In genomic region chr6:63805808-63806572, GRCh38 we compare ENCODE assay signal across 8 cellular contexts.
DNase-seq lines count a peak whose midpoint lies in the region; ATAC-seq and TF ChIP-seq lines count a peak whose summit lies in the region.

No MANE protein-coding gene starts in this region.

- POLR2A ChIA-PET in CD4-positive, alpha-beta T cell (lab: Charles Lee), result no interaction called here
- POLR2A ChIA-PET in activated CD4-positive, alpha-beta T cell treated with anti-CD3 and anti-CD28 coated beads, Interleukin-2, amount 10 ng/mL, durations not matched to agents 7 days and 5 days (lab: Charles Lee), result no interaction called here

- CTCF ChIA-PET in CD4-positive, alpha-beta T cell (lab: Charles Lee), result no interaction called here
- CTCF ChIA-PET in activated CD4-positive, alpha-beta T cell treated with anti-CD3 and anti-CD28 coated beads, Interleukin-2, amount 10 ng/mL, durations not matched to agents 7 days and 5 days (lab: Charles Lee), result interaction anchor here (1.1 kb wide), 1 partner anchor 483 kb away, joined by 4 read pairs; no protein-coding TSS in a partner anchor
- CTCF ChIA-PET in activated naive CD4-positive, alpha-beta T cell treated with anti-CD3 and anti-CD28 coated beads, Interleukin-2, amount 10 ng/mL, durations not matched to agents 7 days and 5 days (lab: Charles Lee), result no interaction called here

- peaks cover 21% of the 10 kb centered on the region for H3K4me1 Mint-ChIP-seq in endodermal cell
- no peaks in the 10 kb centered on the region for H3K4me1 Mint-ChIP-seq in CD4-positive, alpha-beta T cell (ENCODE audit: low read depth)
- H3K4me1 Mint-ChIP-seq in activated CD4-positive, alpha-beta T cell treated with anti-CD3 and anti-CD28 coated beads, Interleukin-2, amount 10 ng/mL, durations not matched to agents 7 days and 5 days, result peaks cover 6% of the 10 kb centered on the region
- H3K4me1 Mint-ChIP-seq in activated naive CD4-positive, alpha-beta T cell treated with anti-CD3 and anti-CD28 coated beads, Interleukin-2, amount 10 ng/mL, durations not matched to agents 7 days and 5 days, result no peaks in the 10 kb centered on the region

- peak overlapping the region; percentile 28 for H3K4me3 ChIP-seq in endodermal cell (ENCODE audit: low read length)
- no peak overlapping the region for H3K4me3 ChIP-seq in neuronal stem cell (ENCODE audit: low read length in 2 of 2)

- no peak overlapping the region for H2BK120ac ChIP-seq in neuronal stem cell (ENCODE audit: low read depth, low read length)

- H3K4me1 ChIP-seq in endodermal cell (ENCODE audit: control insufficient read depth, insufficient read depth, low read length), result peaks cover 13% of the 10 kb centered on the region
- no peaks in the 10 kb centered on the region for H3K4me1 ChIP-seq in neuronal stem cell (ENCODE audit: control insufficient read depth in 2 of 2, insufficient read depth in 1 of 2, low read depth in 1 of 2, low read length in 2 of 2)

- no peak overlapping the region for H2BK12ac ChIP-seq in neuronal stem cell (ENCODE audit: low read length)

- H2AFZ ChIP-seq in neuronal stem cell (ENCODE audit: low read length), result peak overlapping the region; percentile 31

- no peaks in the 10 kb centered on the region for H3K9me3 Mint-ChIP-seq in endodermal cell
- H3K9me3 Mint-ChIP-seq in CD4-positive, alpha-beta T cell, result no peaks in the 10 kb centered on the region
- no peaks in the 10 kb centered on the region for H3K9me3 Mint-ChIP-seq in activated CD4-positive, alpha-beta T cell treated with anti-CD3 and anti-CD28 coated beads, Interleukin-2, amount 10 ng/mL, durations not matched to agents 7 days and 5 days
- no peaks in the 10 kb centered on the region for H3K9me3 Mint-ChIP-seq in activated naive CD4-positive, alpha-beta T cell treated with anti-CD3 and anti-CD28 coated beads, Interleukin-2, amount 10 ng/mL, durations not matched to agents 7 days and 5 days

- no peaks in the 10 kb centered on the region for H3K36me3 Mint-ChIP-seq in endodermal cell (ENCODE audit: low read depth)
- no peaks in the 10 kb centered on the region for H3K36me3 Mint-ChIP-seq in CD4-positive, alpha-beta T cell (ENCODE audit: low read depth)
- H3K36me3 Mint-ChIP-seq in activated CD4-positive, alpha-beta T cell treated with anti-CD3 and anti-CD28 coated beads, Interleukin-2, amount 10 ng/mL, durations not matched to agents 7 days and 5 days (ENCODE audit: low read depth), result no peaks in the 10 kb centered on the region
- H3K36me3 Mint-ChIP-seq in activated naive CD4-positive, alpha-beta T cell treated with anti-CD3 and anti-CD28 coated beads, Interleukin-2, amount 10 ng/mL, durations not matched to agents 7 days and 5 days, result no peaks in the 10 kb centered on the region

- no peak for ATAC-seq in CD4-positive, alpha-beta T cell (ENCODE audit: poor library complexity)
- ATAC-seq in GM18867 (IDR thresholded peaks at IDR 0.05; ENCODE audit: unreplicated experiment), result no peak

- H3K9ac ChIP-seq in endodermal cell (ENCODE audit: extremely low read depth, low read length, poor library complexity, severe bottlenecking), result peak overlapping the region; percentile 1
- no peak overlapping the region for H3K9ac ChIP-seq in neuronal stem cell (ENCODE audit: low read depth, low read length, poor library complexity)

- no peak overlapping the region for H2BK5ac ChIP-seq in neuronal stem cell (ENCODE audit: low read length)

- 78 to 82% methylated on average over 3 to 5 of the region's 5 CpGs for WGBS in endodermal cell (ENCODE audit: insufficient coverage in 1 of 2, insufficient read length in 1 of 2), 2 experiments
- no CpG with 5 or more reads among the region's 5 CpGs for WGBS in neuronal stem cell (ENCODE audit: extremely low coverage in 2 of 2, insufficient read length in 2 of 2, insufficient replicate concordance in 1 of 2), 2 donors

- intact Hi-C loops in CD4-positive, alpha-beta T cell (cut with DNase I, micrococcal nuclease), result no loop called here

- H3K9me3 ChIP-seq in endodermal cell (ENCODE audit: control insufficient read depth, low read length) (no peaks in the 10 kb centered on the region), neuronal stem cell (replicated peaks in 1 of 2; ENCODE audit: control insufficient read depth in 2 of 2, insufficient read depth in 1 of 2, low read depth in 1 of 2, low read length in 2 of 2) (no peaks in the 10 kb centered on the region)
- no peaks in the 10 kb centered on the region for H3K9me3 ChIP-seq in CD4-positive, alpha-beta T cell (ENCODE audit: control insufficient read depth, low read length)

- H2BK15ac ChIP-seq in neuronal stem cell (ENCODE audit: low read length), result no peak overlapping the region

- H3K14ac ChIP-seq in neuronal stem cell (ENCODE audit: low read length), result no peak overlapping the region

- no peak overlapping the region for H3K4ac ChIP-seq in neuronal stem cell (ENCODE audit: low read length)

- H3K4me3 Mint-ChIP-seq in endodermal cell, result no peak overlapping the region
- H3K4me3 Mint-ChIP-seq in CD4-positive, alpha-beta T cell, result no peak overlapping the region
- no peak overlapping the region for H3K4me3 Mint-ChIP-seq in activated CD4-positive, alpha-beta T cell treated with anti-CD3 and anti-CD28 coated beads, Interleukin-2, amount 10 ng/mL, durations not matched to agents 7 days and 5 days
- no peak overlapping the region for H3K4me3 Mint-ChIP-seq in activated naive CD4-positive, alpha-beta T cell treated with anti-CD3 and anti-CD28 coated beads, Interleukin-2, amount 10 ng/mL, durations not matched to agents 7 days and 5 days

- no peak overlapping the region for H3K27ac ChIP-seq in endodermal cell (ENCODE audit: low read depth, low read length)
- no peak overlapping the region for H3K27ac ChIP-seq in neuronal stem cell (replicated peaks; ENCODE audit: low read length)
- H3K27ac ChIP-seq in CD4-positive, alpha-beta T cell (ENCODE audit: low read depth, low read length), result no peak overlapping the region

- no peak overlapping the region for H3K4me2 ChIP-seq in neuronal stem cell (ENCODE audit: insufficient read depth, low read length, poor library complexity, severe bottlenecking)

- H3K27me3 ChIP-seq in endodermal cell (ENCODE audit: control insufficient read depth, insufficient read depth, low read length, poor library complexity, severe bottlenecking) (peaks cover 30% of the 10 kb centered on the region), neuronal stem cell (ENCODE audit: control insufficient read depth in 3 of 3, insufficient read depth in 3 of 3, low read depth in 1 of 3, low read length in 3 of 3) (no peaks in the 10 kb centered on the region)
- no peaks in the 10 kb centered on the region for H3K27me3 ChIP-seq in CD4-positive, alpha-beta T cell (ENCODE audit: control insufficient read depth, insufficient read depth, low read length)

- DNase-seq in DMS153 (lab: John Stamatoyannopoulos, UW) (peak; percentile 66), NOMO-1 (lab: John Stamatoyannopoulos, UW; ENCODE audit: unreplicated experiment in 2 of 2) (peak; percentile 58 to 89), endodermal cell (no peak), neuronal stem cell (ENCODE audit: low spot score) (no peak)
- DNase-seq in CD4-positive, alpha-beta T cell, result no peak
- no peak for DNase-seq in activated CD4-positive, alpha-beta T cell treated with anti-CD3 and anti-CD28 coated beads, Interleukin-2, amount 10 ng/mL, durations not matched to agents 7 days and 5 days
- no peak for DNase-seq in activated naive CD4-positive, alpha-beta T cell treated with anti-CD3 and anti-CD28 coated beads, Interleukin-2, amount 10 ng/mL, durations not matched to agents 7 days and 5 days

- H3K36me3 ChIP-seq in endodermal cell (ENCODE audit: control insufficient read depth, insufficient read depth, low read length), result no peaks in the 10 kb centered on the region
- H3K36me3 ChIP-seq in neuronal stem cell (replicated peaks in 1 of 2; ENCODE audit: control insufficient read depth in 2 of 2, insufficient read depth in 2 of 2, low read length in 2 of 2), result no peaks in the 10 kb centered on the region

- H2AK5ac ChIP-seq in neuronal stem cell (ENCODE audit: low read depth, low read length), result no peak overlapping the region

- peaks cover 2% of the 10 kb centered on the region for H3K79me1 ChIP-seq in neuronal stem cell (ENCODE audit: low read depth, low read length)

- no peak overlapping the region for H4K8ac ChIP-seq in neuronal stem cell (ENCODE audit: low read depth, low read length)

- peak overlapping the region; percentile 13 for H3K27ac Mint-ChIP-seq in endodermal cell
- H3K27ac Mint-ChIP-seq in CD4-positive, alpha-beta T cell, result no peak overlapping the region
- H3K27ac Mint-ChIP-seq in activated CD4-positive, alpha-beta T cell treated with anti-CD3 and anti-CD28 coated beads, Interleukin-2, amount 10 ng/mL, durations not matched to agents 7 days and 5 days, result no peak overlapping the region
- no peak overlapping the region for H3K27ac Mint-ChIP-seq in activated naive CD4-positive, alpha-beta T cell treated with anti-CD3 and anti-CD28 coated beads, Interleukin-2, amount 10 ng/mL, durations not matched to agents 7 days and 5 days

- no peak overlapping the region for H3K23ac ChIP-seq in neuronal stem cell (ENCODE audit: low read depth, low read length, poor library complexity)

- TF ChIP-seq CTCF in endodermal cell (conservative IDR thresholded peaks at IDR 0.05), result no peak
- TF ChIP-seq CTCF in CD4-positive, alpha-beta T cell (IDR thresholded peaks at IDR 0.05), result no peak

- H3K27me3 Mint-ChIP-seq in endodermal cell (ENCODE audit: insufficient read depth), result peaks cover 28% of the 10 kb centered on the region
- H3K27me3 Mint-ChIP-seq in CD4-positive, alpha-beta T cell, result peaks cover 7% of the 10 kb centered on the region
- H3K27me3 Mint-ChIP-seq in activated CD4-positive, alpha-beta T cell treated with anti-CD3 and anti-CD28 coated beads, Interleukin-2, amount 10 ng/mL, durations not matched to agents 7 days and 5 days, result peaks cover 3% of the 10 kb centered on the region
- H3K27me3 Mint-ChIP-seq in activated naive CD4-positive, alpha-beta T cell treated with anti-CD3 and anti-CD28 coated beads, Interleukin-2, amount 10 ng/mL, durations not matched to agents 7 days and 5 days, result no peaks in the 10 kb centered on the region

- no peak overlapping the region for H4K91ac ChIP-seq in neuronal stem cell (ENCODE audit: low read depth, low read length, poor library complexity)

- H3K18ac ChIP-seq in neuronal stem cell (ENCODE audit: low read length), result no peak overlapping the region

Comparison
In these comparisons a context has a peak if more than half of its experiments do, and no peak if none do; other contexts are left out.
1. DNase-seq: peak in DMS153 (single experiment) and NOMO-1 (2 of 2); none in endodermal cell (single experiment), neuronal stem cell (single experiment), CD4-positive, alpha-beta T cell (0 of 10), activated CD4-positive, alpha-beta T cell treated with anti-CD3 and anti-CD28 coated beads, Interleukin-2, amount 10 ng/mL, durations not matched to agents 7 days and 5 days (single experiment) and activated naive CD4-positive, alpha-beta T cell treated with anti-CD3 and anti-CD28 coated beads, Interleukin-2, amount 10 ng/mL, durations not matched to agents 7 days and 5 days (single experiment).